Comparison of ENCODE assay signal across 2 cellular contexts in the genomic region with DNA sequence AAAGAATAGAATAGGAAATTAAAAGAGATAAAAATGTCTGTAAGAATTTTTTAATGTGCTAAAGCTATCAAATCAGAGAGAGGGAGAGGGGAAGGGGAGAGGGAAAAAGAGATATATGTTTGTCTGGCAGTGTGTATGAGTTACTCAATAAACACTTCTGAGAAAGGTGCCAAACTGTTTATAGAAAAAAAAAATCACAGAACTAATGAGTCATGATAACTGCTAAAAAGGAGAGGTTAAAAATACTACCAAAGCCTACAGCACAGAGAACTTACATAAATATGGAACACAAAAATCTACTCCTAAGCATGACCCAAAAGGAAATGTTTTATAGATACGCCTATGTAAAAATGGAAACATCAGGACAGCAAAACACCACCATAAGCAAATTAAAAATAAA.
TF ChIP-seq lines count a peak whose summit lies in the region.

No MANE protein-coding gene starts in this region.

TF ChIP-seq in IMR-90, 13 proteins besides CTCF, POLR2A, EP300 and RAD21:
- TF ChIP-seq, protein P1, sequence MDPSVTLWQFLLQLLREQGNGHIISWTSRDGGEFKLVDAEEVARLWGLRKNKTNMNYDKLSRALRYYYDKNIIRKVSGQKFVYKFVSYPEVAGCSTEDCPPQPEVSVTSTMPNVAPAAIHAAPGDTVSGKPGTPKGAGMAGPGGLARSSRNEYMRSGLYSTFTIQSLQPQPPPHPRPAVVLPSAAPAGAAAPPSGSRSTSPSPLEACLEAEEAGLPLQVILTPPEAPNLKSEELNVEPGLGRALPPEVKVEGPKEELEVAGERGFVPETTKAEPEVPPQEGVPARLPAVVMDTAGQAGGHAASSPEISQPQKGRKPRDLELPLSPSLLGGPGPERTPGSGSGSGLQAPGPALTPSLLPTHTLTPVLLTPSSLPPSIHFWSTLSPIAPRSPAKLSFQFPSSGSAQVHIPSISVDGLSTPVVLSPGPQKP (IDR thresholded peaks at IDR 0.05; ENCODE audit: borderline replicate concordance, low read depth, low read length): no peak
- TF ChIP-seq MXI1 (IDR thresholded peaks at IDR 0.05; ENCODE audit: borderline replicate concordance, low read depth, low read length) (no peak), RFX5 (IDR thresholded peaks at IDR 0.05; ENCODE audit: low read depth, low read length) (no peak), FOS (IDR thresholded peaks at IDR 0.05; ENCODE audit: low read depth, low read length) (no peak), MAFK (IDR thresholded peaks at IDR 0.05; ENCODE audit: low read depth, low read length) (no peak), BHLHE40 (IDR thresholded peaks at IDR 0.05; ENCODE audit: low read depth, low read length) (no peak), CEBPB (IDR thresholded peaks at IDR 0.05; ENCODE audit: low read depth, low read length) (no peak), SMC3 (IDR thresholded peaks at IDR 0.05; ENCODE audit: low read depth, low read length) (no peak), CHD1 (IDR thresholded peaks at IDR 0.05; ENCODE audit: low read depth, low read length) (no peak), MAZ (IDR thresholded peaks at IDR 0.05; ENCODE audit: borderline replicate concordance, low read depth, low read length) (no peak), RCOR1 (IDR thresholded peaks at IDR 0.05; ENCODE audit: insufficient replicate concordance, low read length) (no peak), NFE2L2 (IDR thresholded peaks at IDR 0.05; ENCODE audit: low read depth, low read length) (no peak)
- TF ChIP-seq, protein P2, sequence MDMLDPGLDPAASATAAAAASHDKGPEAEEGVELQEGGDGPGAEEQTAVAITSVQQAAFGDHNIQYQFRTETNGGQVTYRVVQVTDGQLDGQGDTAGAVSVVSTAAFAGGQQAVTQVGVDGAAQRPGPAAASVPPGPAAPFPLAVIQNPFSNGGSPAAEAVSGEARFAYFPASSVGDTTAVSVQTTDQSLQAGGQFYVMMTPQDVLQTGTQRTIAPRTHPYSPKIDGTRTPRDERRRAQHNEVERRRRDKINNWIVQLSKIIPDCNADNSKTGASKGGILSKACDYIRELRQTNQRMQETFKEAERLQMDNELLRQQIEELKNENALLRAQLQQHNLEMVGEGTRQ (IDR thresholded peaks at IDR 0.05; ENCODE audit: low read depth, low read length): no peak

TF ChIP-seq in GM12878, 131 proteins besides CTCF, POLR2A, EP300 and RAD21:
- no peak for TF ChIP-seq LARP7 (IDR thresholded peaks at IDR 0.05)
- no peak for TF ChIP-seq NR2C2 (IDR thresholded peaks at IDR 0.05; ENCODE audit: borderline replicate concordance, control insufficient read depth, insufficient read length, low read depth)
- TF ChIP-seq POU2F2 (IDR thresholded peaks at IDR 0.05; ENCODE audit: borderline replicate concordance, low read depth, low read length): no peak
- no peak for TF ChIP-seq YBX1 (IDR thresholded peaks at IDR 0.05)
- TF ChIP-seq RFX5 (IDR thresholded peaks at IDR 0.05; ENCODE audit: low read depth, low read length): no peak
- TF ChIP-seq ZSCAN29 (IDR thresholded peaks at IDR 0.05): no peak
- no peak for TF ChIP-seq ZNF274 (IDR thresholded peaks at IDR 0.05; ENCODE audit: insufficient read depth, insufficient read length)
